ENCODE assay signal across 21 cellular contexts in genomic region chr19:49541914-49542313, GRCh38. TPM values are rescaled to one million over a fixed set of nuclear protein-coding genes. Genes with fewer than 3 reads are reported as not detected.
DNase-seq lines count a peak whose midpoint lies in the region; ATAC-seq lines count a peak whose summit lies in the region.
"Had no signal": no experiment of that assay in that cellular context is flagged by ENCODE, and none has a peak within 500 bp of the region (broad histone marks: within the 10 kb centered on the region; RNA-seq: fewer than 3 reads in every experiment).

No MANE protein-coding gene starts in this region.

- no peak overlapping the region for H3K4me3 Mint-ChIP-seq in activated naive CD4-positive, alpha-beta T cell treated with anti-CD3 and anti-CD28 coated beads, Interleukin-2, amount 50 U/mL, for 24 hours
- H3K4me3 Mint-ChIP-seq in central memory CD8-positive, alpha-beta T cell: no peak overlapping the region
- H3K4me3 Mint-ChIP-seq: CD14-positive monocyte had no signal

- H3K4me1 Mint-ChIP-seq in activated naive CD4-positive, alpha-beta T cell treated with anti-CD3 and anti-CD28 coated beads, Interleukin-2, amount 50 U/mL, for 24 hours: peaks cover 13% of the 10 kb centered on the region
- H3K4me1 Mint-ChIP-seq in central memory CD8-positive, alpha-beta T cell: peaks cover 3% of the 10 kb centered on the region

- intact Hi-C loops in Right ventricle myocardium superior (cut with DNase I): loop anchor here (10.0 kb wide), 1 partner anchor 147 kb away; no protein-coding TSS in a partner anchor

- H3K9me3 Mint-ChIP-seq in activated naive CD4-positive, alpha-beta T cell treated with anti-CD3 and anti-CD28 coated beads, Interleukin-2, amount 50 U/mL, for 24 hours: no peaks in the 10 kb centered on the region
- no peaks in the 10 kb centered on the region for H3K9me3 Mint-ChIP-seq in central memory CD8-positive, alpha-beta T cell
- H3K9me3 Mint-ChIP-seq: CD14-positive monocyte; CD8-positive, alpha-beta memory T cell had no signal

- no peaks in the 10 kb centered on the region for H3K36me3 Mint-ChIP-seq in activated naive CD4-positive, alpha-beta T cell treated with anti-CD3 and anti-CD28 coated beads, Interleukin-2, amount 50 U/mL, for 24 hours
- H3K36me3 Mint-ChIP-seq in central memory CD8-positive, alpha-beta T cell (ENCODE audit: insufficient read depth): no peaks in the 10 kb centered on the region
- H3K36me3 Mint-ChIP-seq: CD8-positive, alpha-beta memory T cell had no signal

- no peak for ATAC-seq in central memory CD8-positive, alpha-beta T cell (replicated peaks; ENCODE audit: extremely low read depth, poor library complexity, severe bottlenecking)
- no peak for ATAC-seq in Right ventricle myocardium superior (ENCODE audit: poor library complexity)
- ATAC-seq in GM19023 (IDR thresholded peaks at IDR 0.05; ENCODE audit: unreplicated experiment): no peak

- H3K27me3 Mint-ChIP-seq in activated naive CD4-positive, alpha-beta T cell treated with anti-CD3 and anti-CD28 coated beads, Interleukin-2, amount 50 U/mL, for 24 hours: no peaks in the 10 kb centered on the region
- no peaks in the 10 kb centered on the region for H3K27me3 Mint-ChIP-seq in central memory CD8-positive, alpha-beta T cell

- no peak for DNase-seq in activated naive CD4-positive, alpha-beta T cell (lab: John Stamatoyannopoulos, UW)
- no peak for DNase-seq in central memory CD8-positive, alpha-beta T cell (ENCODE audit: low spot score in 2 of 2)
- no peak for DNase-seq in putamen (ENCODE audit: low spot score)
- DNase-seq in Right ventricle myocardium superior: no peak
- DNase-seq: ACHN; BE2C; Calu3; CD8-positive, alpha-beta memory T cell; DMS79 treated with DMSO at 0.1 percent for 48 hours; GF-D8; GM23248; KG1; MG63; NCI-H2029; NCI-H446; NCI-H524 treated with DMSO at 0.1 percent for 48 hours; NCI-H774 had no signal

- H3K27ac Mint-ChIP-seq in activated naive CD4-positive, alpha-beta T cell treated with anti-CD3 and anti-CD28 coated beads, Interleukin-2, amount 50 U/mL, for 24 hours: peak overlapping the region; percentile 37
- H3K27ac Mint-ChIP-seq in central memory CD8-positive, alpha-beta T cell (ENCODE audit: low read depth): peak overlapping the region; percentile 88
- H3K27ac Mint-ChIP-seq: CD14-positive monocyte; CD8-positive, alpha-beta memory T cell had no signal

RNA-seq across cellular contexts. Expression of gene RCN3, which starts 14.1 kb away (rescaled TPM):
- 7.3 TPM for total RNA-seq in Right ventricle myocardium superior

RNA-seq across cellular contexts. Expression of gene FCGRT, which starts 29.5 kb away (rescaled TPM):
- total RNA-seq in Right ventricle myocardium superior: 98.8 TPM

RNA-seq across cellular contexts. Expression of gene NOSIP, which starts 38.4 kb away (rescaled TPM):
- total RNA-seq in Right ventricle myocardium superior: 45.5 TPM

RNA-seq across cellular contexts. Expression of gene PRRG2, which starts 39.2 kb away (rescaled TPM):
- total RNA-seq in Right ventricle myocardium superior: 0.70 TPM
- total RNA-seq: GM23248, SJSA1 had no signal

RNA-seq across cellular contexts. Expression of gene RPS11, which starts 45.7 kb away (rescaled TPM):
- 935 TPM for total RNA-seq in Right ventricle myocardium superior
